Comparison of ENCODE assay signal across 26 cellular contexts in the genomic region with DNA sequence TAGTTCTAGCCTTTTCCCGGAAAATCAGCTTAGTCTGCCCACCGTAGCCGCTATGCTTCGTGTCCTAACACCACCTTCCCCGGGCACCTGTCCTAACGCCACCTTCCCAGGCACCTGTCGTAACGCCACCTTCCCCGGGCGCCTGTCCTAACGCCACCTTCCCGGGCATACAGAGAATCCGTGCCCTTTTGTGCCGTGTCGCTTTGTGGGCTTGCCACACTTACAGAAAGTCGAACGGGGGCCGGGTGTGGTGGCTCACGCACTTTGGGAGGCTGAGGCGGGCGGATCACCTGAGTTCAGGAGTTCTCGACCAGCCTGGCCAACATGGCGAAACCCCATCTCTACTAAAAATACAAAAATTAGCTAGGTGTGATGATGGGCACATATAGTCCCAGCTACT.
DNase-seq lines count a peak whose midpoint lies in the region; ATAC-seq, FAIRE-seq and TF ChIP-seq lines count a peak whose summit lies in the region.
"Had no signal": no experiment of that assay in that cellular context is flagged by ENCODE, and none has a peak within 500 bp of the region (broad histone marks: within the 10 kb centered on the region; RNA-seq: fewer than 3 reads in every experiment).

No MANE protein-coding gene starts in this region.

- H3K4me3 Mint-ChIP-seq in activated CD8-positive, alpha-beta memory T cell treated with anti-CD3 and anti-CD28 coated beads, Interleukin-2, amount 10 ng/mL, durations not matched to agents 7 days and 5 days = no peak overlapping the region
- no peak overlapping the region for H3K4me3 Mint-ChIP-seq in activated naive CD8-positive, alpha-beta T cell treated with anti-CD3 and anti-CD28 coated beads, Interleukin-2, amount 50 U/mL, for 24 hours
- H3K4me3 Mint-ChIP-seq: CD14-positive monocyte; CD4-positive, alpha-beta T cell; CD8-positive, alpha-beta memory T cell; H9 had no signal

- H3K9me3 ChIP-seq in K562 (replicated peaks; ENCODE audit: control insufficient read depth, insufficient read depth, low read depth, low read length) = no peaks in the 10 kb centered on the region
- H3K9me3 ChIP-seq: A549; BE2C; BLaER1 treated with 17β-estradiol and CSF1 and Interleukin-3, amounts not matched to agents 10 nM and 100 nM had no signal

- H3K27me3 Mint-ChIP-seq in activated CD8-positive, alpha-beta memory T cell treated with anti-CD3 and anti-CD28 coated beads, Interleukin-2, amount 10 ng/mL, durations not matched to agents 7 days and 5 days = no peaks in the 10 kb centered on the region
- H3K27me3 Mint-ChIP-seq in activated naive CD8-positive, alpha-beta T cell treated with anti-CD3 and anti-CD28 coated beads, Interleukin-2, amount 50 U/mL, for 24 hours = no peaks in the 10 kb centered on the region
- H3K27me3 Mint-ChIP-seq: CD4-positive, alpha-beta T cell; CD8-positive, alpha-beta memory T cell had no signal

- peaks cover 34% of the 10 kb centered on the region for H3K36me3 Mint-ChIP-seq in activated CD8-positive, alpha-beta memory T cell treated with anti-CD3 and anti-CD28 coated beads, Interleukin-2, amount 10 ng/mL, durations not matched to agents 7 days and 5 days
- peaks cover 47% of the 10 kb centered on the region for H3K36me3 Mint-ChIP-seq in activated naive CD8-positive, alpha-beta T cell treated with anti-CD3 and anti-CD28 coated beads, Interleukin-2, amount 50 U/mL, for 24 hours (ENCODE audit: low read depth)

- H2AFZ ChIP-seq in K562 (ENCODE audit: low read depth, low read length) = no peak overlapping the region
- H2AFZ ChIP-seq: GM23248 had no signal

- no peak overlapping the region for H3K9ac ChIP-seq in K562 (ENCODE audit: insufficient read depth in 1 of 2, low read depth in 2 of 2, low read length in 2 of 2)
- H3K9ac ChIP-seq: BLaER1 treated with 17β-estradiol and CSF1 and Interleukin-3, amounts not matched to agents 10 nM and 100 nM; GM23248 had no signal

- no peaks in the 10 kb centered on the region for H3K79me2 ChIP-seq in K562 (ENCODE audit: control insufficient read depth, insufficient read depth, low read length)

- no peaks in the 10 kb centered on the region for H4K20me1 ChIP-seq in K562 (replicated peaks; ENCODE audit: control insufficient read depth, insufficient read depth, low read length)

- CTCF ChIA-PET in activated CD8-positive, alpha-beta memory T cell treated with anti-CD3 and anti-CD28 coated beads, Interleukin-2, amount 10 ng/mL, durations not matched to agents 7 days and 5 days (lab: Charles Lee) = no interaction called here
- CTCF ChIA-PET in K562 (lab: Yijun Ruan, JAX; ENCODE audit: low intra/inter-chr PET ratio) = no interaction called here

- FAIRE-seq in K562 (lab: Jason Lieb, UNC) = no peak
- FAIRE-seq: A549, D721Med, GM12878, GM19239 had no signal

- H3K4me1 ChIP-seq in K562 (replicated peaks in 1 of 2; ENCODE audit: control insufficient read depth in 2 of 2, insufficient read depth in 2 of 2, low read length in 2 of 2) = no peaks in the 10 kb centered on the region
- H3K4me1 ChIP-seq: A549; BE2C; BLaER1 treated with 17β-estradiol and CSF1 and Interleukin-3, amounts not matched to agents 10 nM and 100 nM had no signal

- no peak overlapping the region for H3K4me2 ChIP-seq in K562 (ENCODE audit: insufficient read depth, low read length)
- H3K4me2 ChIP-seq: A549; BLaER1 treated with 17β-estradiol and CSF1 and Interleukin-3, amounts not matched to agents 10 nM and 100 nM had no signal

- H3K9me3 Mint-ChIP-seq in activated CD8-positive, alpha-beta memory T cell treated with anti-CD3 and anti-CD28 coated beads, Interleukin-2, amount 10 ng/mL, durations not matched to agents 7 days and 5 days (ENCODE audit: low read depth) = no peaks in the 10 kb centered on the region
- no peaks in the 10 kb centered on the region for H3K9me3 Mint-ChIP-seq in activated naive CD8-positive, alpha-beta T cell treated with anti-CD3 and anti-CD28 coated beads, Interleukin-2, amount 50 U/mL, for 24 hours
- H3K9me3 Mint-ChIP-seq: CD14-positive monocyte; CD4-positive, alpha-beta T cell; CD8-positive, alpha-beta memory T cell; H9 had no signal

- H3K9me1 ChIP-seq in K562 (ENCODE audit: control insufficient read depth, insufficient read depth, low read length) = no peaks in the 10 kb centered on the region

- peaks cover 92% of the 10 kb centered on the region for H3K36me3 ChIP-seq in K562 (ENCODE audit: control insufficient read depth, insufficient read depth, low read length)

- peak; percentile 33 for DNase-seq in activated CD8-positive, alpha-beta memory T cell treated with anti-CD3 and anti-CD28 coated beads, Interleukin-2, amount 50 U/mL, for 48 hours
- no peak for DNase-seq in activated CD8-positive, alpha-beta memory T cell treated with anti-CD3 and anti-CD28 coated beads, Interleukin-2, amount 10 ng/mL, durations not matched to agents 7 days and 5 days
- DNase-seq in K562 (ENCODE audit: extremely low read depth in 1 of 4, low spot score in 3 of 4) (peak in 1 of 4 experiments; percentile 7), mesenteric fat pad (ENCODE audit: low spot score) (peak; percentile 83), NCI-H1930 (lab: John Stamatoyannopoulos, UW) (no peak), RPMI8226 (no peak)
- no peak for DNase-seq in activated naive CD8-positive, alpha-beta T cell treated with anti-CD3 and anti-CD28 coated beads, Interleukin-2, amount 50 U/mL, for 24 hours
- DNase-seq: 8988T; ACHN; AML-193; BE2C; CD4-positive, alpha-beta T cell; CD8-positive, alpha-beta memory T cell; DMS 273 treated with DMSO at 0.1 percent for 48 hours; DMS79; EL; GDM1; GM23248; H9 had no signal

- intact Hi-C loops in K562 (cut with micrococcal nuclease) = no loop called here

- in situ Hi-C loops in K562 (cut with MboI) = no loop called here

- no peak for TF ChIP-seq RAD21 in K562 (CRISPR knock-in tag; conservative IDR thresholded peaks at IDR 0.05 in 1 of 2, IDR thresholded peaks at IDR 0.05 in 1 of 2)

- no peaks in the 10 kb centered on the region for H3K27me3 ChIP-seq in K562 (ENCODE audit: control insufficient read depth in 2 of 2, insufficient read depth in 2 of 2, low read length in 2 of 2)
- H3K27me3 ChIP-seq: BE2C; BLaER1 treated with 17β-estradiol and CSF1 and Interleukin-3, amounts not matched to agents 10 nM and 100 nM had no signal

- no peaks in the 10 kb centered on the region for H3K4me1 Mint-ChIP-seq in activated CD8-positive, alpha-beta memory T cell treated with anti-CD3 and anti-CD28 coated beads, Interleukin-2, amount 10 ng/mL, durations not matched to agents 7 days and 5 days
- H3K4me1 Mint-ChIP-seq in activated naive CD8-positive, alpha-beta T cell treated with anti-CD3 and anti-CD28 coated beads, Interleukin-2, amount 50 U/mL, for 24 hours = no peaks in the 10 kb centered on the region
- H3K4me1 Mint-ChIP-seq: CD14-positive monocyte; CD8-positive, alpha-beta memory T cell; H9 had no signal

- TF ChIP-seq EP300 in K562 (IDR thresholded peaks at IDR 0.05; ENCODE audit: low read length) = no peak

- H3K27ac ChIP-seq in K562 (ENCODE audit: extremely low read depth, low read depth, low read length) = no peak overlapping the region
- H3K27ac ChIP-seq: A549; BLaER1 treated with 17β-estradiol and CSF1 and Interleukin-3, amounts not matched to agents 10 nM and 100 nM; GM23248 had no signal

- TF ChIP-seq CTCF in K562 (IDR thresholded peaks at IDR 0.05 in 2 of 3, conservative IDR thresholded peaks at IDR 0.05 in 1 of 3; ENCODE audit: insufficient read depth in 2 of 3, low read depth in 1 of 3, low read length in 3 of 3) = no peak

- H3K27ac Mint-ChIP-seq in activated CD8-positive, alpha-beta memory T cell treated with anti-CD3 and anti-CD28 coated beads, Interleukin-2, amount 10 ng/mL, durations not matched to agents 7 days and 5 days = no peak overlapping the region
- no peak overlapping the region for H3K27ac Mint-ChIP-seq in activated naive CD8-positive, alpha-beta T cell treated with anti-CD3 and anti-CD28 coated beads, Interleukin-2, amount 50 U/mL, for 24 hours
- H3K27ac Mint-ChIP-seq: CD4-positive, alpha-beta T cell; H9 had no signal

- no peak for ATAC-seq in activated CD8-positive, alpha-beta memory T cell treated with anti-CD3 and anti-CD28 coated beads, Interleukin-2, amount 10 ng/mL, durations not matched to agents 7 days and 5 days
- no peak for ATAC-seq in K562
- no peak for ATAC-seq in activated naive CD8-positive, alpha-beta T cell treated with anti-CD3 and anti-CD28 coated beads, Interleukin-2, amount 50 U/mL, for 24 hours
- ATAC-seq: A549, GM12878, HCT116 had no signal

- WGBS in K562 (ENCODE audit: insufficient coverage, low coverage, missing lambda C conversion rate) = 94% methylated on average over 23 of the region's 23 CpGs

- TF ChIP-seq POLR2A in K562 (conservative IDR thresholded peaks at IDR 0.05) = no peak

- no peak overlapping the region for H3K4me3 ChIP-seq in K562
- H3K4me3 ChIP-seq: A549; BLaER1 treated with 17β-estradiol and CSF1 and Interleukin-3, amounts not matched to agents 10 nM and 100 nM; GM12878; GM23248 had no signal

- POLR2A ChIA-PET in K562 (lab: Yijun Ruan, JAX) = no interaction called here

- no TSS peak for BruUV-seq in K562 (replicated peaks; lab: Mats Ljungman, UMichigan)

TF ChIP-seq in K562, 482 proteins besides CTCF, POLR2A, EP300 and RAD21:
- TF ChIP-seq RBM22 (IDR thresholded peaks at IDR 0.05; ENCODE audit: low read depth, low read length, poor library complexity, severe bottlenecking) (peak; percentile 19), ZNF253 (CRISPR knock-in tag; conservative IDR thresholded peaks at IDR 0.05) (no peak)
TF ChIP-seq in K562: peak in this region for 1.

Comparison
In these comparisons a context has a peak if more than half of its experiments do, and no peak if none do; other contexts are left out.
1. DNase-seq: peak in activated CD8-positive, alpha-beta memory T cell treated with anti-CD3 and anti-CD28 coated beads, Interleukin-2, amount 50 U/mL, for 48 hours (single experiment) and mesenteric fat pad (single experiment); none in activated CD8-positive, alpha-beta memory T cell treated with anti-CD3 and anti-CD28 coated beads, Interleukin-2, amount 10 ng/mL, durations not matched to agents 7 days and 5 days (single experiment), activated naive CD8-positive, alpha-beta T cell treated with anti-CD3 and anti-CD28 coated beads, Interleukin-2, amount 50 U/mL, for 24 hours (single experiment), NCI-H1930 (0 of 2) and RPMI8226 (single experiment).